Comparison of ENCODE assay signal across 1 cellular context in genomic region chr6:13913226-13914001, GRCh38.
TF ChIP-seq lines count a peak whose summit lies in the region.

No MANE protein-coding gene starts in this region.

TF ChIP-seq in HEK293T, 16 proteins besides CTCF, POLR2A, EP300 and RAD21 (continued from another document):
- TF ChIP-seq L3MBTL2 (conservative IDR thresholded peaks at IDR 0.05): no peak
